8 cellular contexts compared by ENCODE assay signal in genomic region chr2:102736174-102736606, GRCh38.
DNase-seq lines count a peak whose midpoint lies in the region; ATAC-seq, FAIRE-seq and TF ChIP-seq lines count a peak whose summit lies in the region.

No MANE protein-coding gene starts in this region.

- H3K79me2 ChIP-seq in SU-DHL-6 (ENCODE audit: insufficient read depth, low read length) = peaks cover 41% of the 10 kb centered on the region

- peak overlapping the region; percentile 88 for H2AFZ ChIP-seq in SU-DHL-6 (ENCODE audit: low read depth, low read length, severe bottlenecking)

- H3K9ac ChIP-seq in SU-DHL-6 (ENCODE audit: low read length) (peak overlapping the region; percentile 75), mucosa of rectum (ENCODE audit: low read depth in 1 of 2, low read length in 2 of 2) (peak overlapping the region; percentile 94 to 97)

- no peaks in the 10 kb centered on the region for H4K20me1 ChIP-seq in SU-DHL-6 (ENCODE audit: low read depth, low read length)

- H3K4me2 ChIP-seq in SU-DHL-6 (ENCODE audit: low read depth, low read length, poor library complexity, severe bottlenecking) = peak overlapping the region; percentile 95

- H3K27me3 ChIP-seq in SU-DHL-6 (ENCODE audit: low read length) (no peaks in the 10 kb centered on the region), mucosa of rectum (ENCODE audit: control insufficient read depth in 2 of 2, insufficient read depth in 2 of 2, low read length in 2 of 2) (no peaks in the 10 kb centered on the region)

- TF ChIP-seq POLR2A in H54 (IDR thresholded peaks at IDR 0.05; ENCODE audit: low read depth, low read length) = no peak

- no peak for DNase-seq in activated CD4-positive, CD25-positive, alpha-beta regulatory T cell treated with anti-CD3 and anti-CD28 coated beads, Interleukin-2, amount 50 U/mL, for 72 hours
- DNase-seq in H54 (ENCODE audit: insufficient read length, low spot score) = peak; percentile 38
- DNase-seq in epithelial cell of prostate (ENCODE audit: low read depth, low spot score) = no peak
- DNase-seq in retina = no peak

- no peaks in the 10 kb centered on the region for H3K9me3 ChIP-seq in KOPT-K1 (ENCODE audit: insufficient read depth, low read length, poor library complexity, severe bottlenecking)
- no peaks in the 10 kb centered on the region for H3K9me3 ChIP-seq in SU-DHL-6 (ENCODE audit: insufficient read depth, low read length)
- no peaks in the 10 kb centered on the region for H3K9me3 ChIP-seq in mucosa of rectum (ENCODE audit: control insufficient read depth in 2 of 2, low read length in 2 of 2)

- no peaks in the 10 kb centered on the region for H3F3A ChIP-seq in SU-DHL-6 (ENCODE audit: insufficient read depth)

- TF ChIP-seq CTCF in SU-DHL-6 (IDR thresholded peaks at IDR 0.05; ENCODE audit: insufficient read depth, low read length, poor library complexity, severe bottlenecking) = no peak

- ATAC-seq in activated CD4-positive, CD25-positive, alpha-beta regulatory T cell treated with anti-CD3 and anti-CD28 coated beads, Interleukin-2, amount 50 U/mL, for 24 hours = peak; percentile 44 to 51

- H3K27ac ChIP-seq in KOPT-K1 (ENCODE audit: low read depth, low read length, poor library complexity, severe bottlenecking) (peak overlapping the region; percentile 66), SU-DHL-6 (ENCODE audit: low read depth, low read length) (peak overlapping the region; percentile 29; the same call in 1 of the 2 replicates), epithelial cell of prostate (peak overlapping the region; percentile 38), mucosa of rectum (ENCODE audit: low read depth in 2 of 2, low read length in 2 of 2) (peak overlapping the region; percentile 81 to 86)

- H3K4me3 ChIP-seq in SU-DHL-6 (ENCODE audit: insufficient read depth, low read length, poor library complexity, severe bottlenecking) (peak overlapping the region; percentile 78), mucosa of rectum (ENCODE audit: low read length in 2 of 2) (peak overlapping the region; percentile 96 to 98)

- H3K4me1 ChIP-seq in mucosa of rectum (ENCODE audit: control insufficient read depth in 2 of 2, insufficient read depth in 2 of 2, low read length in 2 of 2) = peaks cover 13 to 20% of the 10 kb centered on the region in 2 donors

- H3K36me3 ChIP-seq in KOPT-K1 (ENCODE audit: insufficient read depth, low read length) (peaks cover 15% of the 10 kb centered on the region), SU-DHL-6 (ENCODE audit: low read length) (peaks cover 4% of the 10 kb centered on the region; the same call in 1 of the 2 replicates), mucosa of rectum (ENCODE audit: control insufficient read depth in 2 of 2, insufficient read depth in 2 of 2, low read length in 2 of 2) (peaks cover 7 to 8% of the 10 kb centered on the region in 2 donors)

- no peak for FAIRE-seq in H54 (lab: Jason Lieb, UNC)

- no peaks in the 10 kb centered on the region for H3K9me2 ChIP-seq in SU-DHL-6 (replicated peaks; ENCODE audit: insufficient read depth, low read length)

Comparison
In these comparisons a context has a peak if more than half of its experiments do, and no peak if none do; other contexts are left out.
1. H3K27ac ChIP-seq: peak in every context shown above with its lines; median percentile 84 in mucosa of rectum; 66 in KOPT-K1; 38 in epithelial cell of prostate; 29 in SU-DHL-6.